1 cellular context compared by ENCODE assay signal in genomic region chr6:28633445-28634215, GRCh38.
A peak's percentile ranks its signal among the peaks of the same experiment; 100 is the strongest.
TF ChIP-seq lines count a peak whose summit lies in the region.

No MANE protein-coding gene starts in this region.

TF ChIP-seq in HEK293, 187 proteins besides CTCF, POLR2A, EP300 and RAD21 (continued from another document):
- peak; percentile 68 for TF ChIP-seq ZBTB20 (tag by site-specific recombination; IDR thresholded peaks at IDR 0.05)
- TF ChIP-seq ZNF366 (tag by site-specific recombination; conservative IDR thresholded peaks at IDR 0.05) = peak; percentile 34; the same call in 1 of the 2 replicates
- no peak for TF ChIP-seq REPIN1 (tag by site-specific recombination; IDR thresholded peaks at IDR 0.05; ENCODE audit: low read depth)
- TF ChIP-seq ZNF248 (tag by site-specific recombination; IDR thresholded peaks at IDR 0.05) = no peak
- no peak for TF ChIP-seq ZNF341 (tag by site-specific recombination; IDR thresholded peaks at IDR 0.05; ENCODE audit: low read depth)
- TF ChIP-seq ZNF184 (tag by site-specific recombination; IDR thresholded peaks at IDR 0.05) = 0 out of 2 replicates have a peak, but pooled peaks have one; percentile 37
- TF ChIP-seq, protein P1, sequence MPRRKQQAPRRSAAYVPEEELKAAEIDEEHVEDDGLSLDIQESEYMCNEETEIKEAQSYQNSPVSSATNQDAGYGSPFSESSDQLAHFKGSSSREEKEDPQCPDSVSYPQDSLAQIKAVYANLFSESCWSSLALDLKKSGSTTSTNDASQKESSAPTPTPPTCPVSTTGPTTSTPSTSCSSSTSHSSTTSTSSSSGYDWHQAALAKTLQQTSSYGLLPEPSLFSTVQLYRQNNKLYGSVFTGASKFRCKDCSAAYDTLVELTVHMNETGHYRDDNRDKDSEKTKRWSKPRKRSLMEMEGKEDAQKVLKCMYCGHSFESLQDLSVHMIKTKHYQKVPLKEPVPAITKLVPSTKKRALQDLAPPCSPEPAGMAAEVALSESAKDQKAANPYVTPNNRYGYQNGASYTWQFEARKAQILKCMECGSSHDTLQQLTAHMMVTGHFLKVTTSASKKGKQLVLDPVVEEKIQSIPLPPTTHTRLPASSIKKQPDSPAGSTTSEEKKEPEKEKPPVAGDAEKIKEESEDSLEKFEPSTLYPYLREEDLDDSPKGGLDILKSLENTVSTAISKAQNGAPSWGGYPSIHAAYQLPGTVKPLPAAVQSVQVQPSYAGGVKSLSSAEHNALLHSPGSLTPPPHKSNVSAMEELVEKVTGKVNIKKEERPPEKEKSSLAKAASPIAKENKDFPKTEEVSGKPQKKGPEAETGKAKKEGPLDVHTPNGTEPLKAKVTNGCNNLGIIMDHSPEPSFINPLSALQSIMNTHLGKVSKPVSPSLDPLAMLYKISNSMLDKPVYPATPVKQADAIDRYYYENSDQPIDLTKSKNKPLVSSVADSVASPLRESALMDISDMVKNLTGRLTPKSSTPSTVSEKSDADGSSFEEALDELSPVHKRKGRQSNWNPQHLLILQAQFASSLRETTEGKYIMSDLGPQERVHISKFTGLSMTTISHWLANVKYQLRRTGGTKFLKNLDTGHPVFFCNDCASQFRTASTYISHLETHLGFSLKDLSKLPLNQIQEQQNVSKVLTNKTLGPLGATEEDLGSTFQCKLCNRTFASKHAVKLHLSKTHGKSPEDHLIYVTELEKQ (tag by site-specific recombination; IDR thresholded peaks at IDR 0.05; ENCODE audit: borderline replicate concordance) = no peak
- TF ChIP-seq WT1 (tag by site-specific recombination; IDR thresholded peaks at IDR 0.05) = peak; percentile 49; the same call in 1 of the 2 replicates
- peak; percentile 87 for TF ChIP-seq BCL11A (tag by site-specific recombination; IDR thresholded peaks at IDR 0.05; ENCODE audit: low read depth)
- TF ChIP-seq KLF7 (tag by site-specific recombination; IDR thresholded peaks at IDR 0.05; ENCODE audit: borderline replicate concordance) = no peak
- 0 out of 2 replicates have a peak, but pooled peaks have one; percentile 33 for TF ChIP-seq IKZF3 (tag by site-specific recombination; IDR thresholded peaks at IDR 0.05)
- 0 out of 2 replicates have a peak, but pooled peaks have one; percentile 31 for TF ChIP-seq GFI1B (tag by site-specific recombination; IDR thresholded peaks at IDR 0.05)
- TF ChIP-seq ZNF398 (tag by site-specific recombination; IDR thresholded peaks at IDR 0.05) = peak; percentile 6; the same call in 1 of the 2 replicates
